In the genomic region with DNA sequence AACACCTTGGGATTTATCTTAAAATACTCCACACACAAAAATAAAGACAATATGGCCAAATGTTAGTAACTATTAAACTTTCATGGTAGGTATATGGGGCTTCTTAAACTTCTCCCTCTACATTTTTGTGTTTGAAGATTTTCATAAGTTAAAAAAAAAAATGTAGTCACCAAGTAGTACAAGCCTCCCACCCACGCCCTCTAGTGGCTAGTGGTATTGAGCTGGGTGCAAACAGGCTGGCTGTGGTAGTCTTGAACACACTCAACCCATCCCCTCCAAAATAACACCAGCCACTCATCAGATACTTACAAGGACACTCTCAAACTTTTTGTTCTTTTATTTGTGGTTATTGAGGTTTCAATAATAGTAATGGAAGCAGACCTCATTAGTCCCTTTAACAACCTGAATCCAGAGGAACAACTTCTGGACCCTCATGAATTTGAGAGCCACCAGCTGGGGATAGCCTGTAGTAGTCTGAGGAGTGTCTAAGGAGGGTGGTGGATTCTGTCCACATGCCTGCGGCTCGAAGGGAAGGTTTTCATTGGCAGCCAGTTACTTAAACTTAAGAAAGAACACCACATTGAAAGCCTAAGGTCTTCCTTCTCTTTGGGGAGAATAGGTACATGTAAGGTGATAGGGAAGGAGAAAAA, we compare ENCODE assay signal across 8 cellular contexts. TPM values are rescaled to one million over a fixed set of nuclear protein-coding genes. Genes with fewer than 3 reads are reported as not detected.
A peak's percentile ranks its signal among the peaks of the same experiment; 100 is the strongest.
DNase-seq lines count a peak whose midpoint lies in the region; ATAC-seq and TF ChIP-seq lines count a peak whose summit lies in the region.

No MANE protein-coding gene starts in this region.

- peaks cover 3% of the 10 kb centered on the region for H3K4me1 ChIP-seq in CD4-positive, CD25-positive, alpha-beta regulatory T cell (ENCODE audit: control insufficient read depth, insufficient read depth, low read length, poor library complexity, severe bottlenecking)

- peaks cover 44% of the 10 kb centered on the region for H3K27me3 Mint-ChIP-seq in CD4-positive, CD25-positive, alpha-beta regulatory T cell

- H3K27ac Mint-ChIP-seq in CD4-positive, CD25-positive, alpha-beta regulatory T cell, result no peak overlapping the region

- peaks cover 0 to 12% (median 5%) of the 10 kb centered on the region in 4 donors for H3K4me1 Mint-ChIP-seq in CD4-positive, CD25-positive, alpha-beta regulatory T cell

- H3K4me3 Mint-ChIP-seq in CD4-positive, CD25-positive, alpha-beta regulatory T cell, result no peak overlapping the region

- intact Hi-C loops in cardiac septum (cut with DNase I), result loop anchor here (2.0 kb wide), 1 partner anchor 38 kb away; no protein-coding TSS in a partner anchor

- H3K4me3 ChIP-seq in CD4-positive, CD25-positive, alpha-beta regulatory T cell (ENCODE audit: low read depth, low read length), result no peak overlapping the region

- H3K27me3 ChIP-seq in CD4-positive, CD25-positive, alpha-beta regulatory T cell (ENCODE audit: control insufficient read depth, insufficient read depth, low read length), result no peaks in the 10 kb centered on the region

- TF ChIP-seq CTCF in GM20000 (IDR thresholded peaks at IDR 0.05; ENCODE audit: extremely low read depth, missing control alignments) (peak; percentile 91), LNCAP (IDR thresholded peaks at IDR 0.05) (peak; percentile 99)

- no peak overlapping the region for H3K27ac ChIP-seq in CD4-positive, CD25-positive, alpha-beta regulatory T cell (ENCODE audit: insufficient read depth, low read length, poor library complexity, severe bottlenecking)

- peak; percentile 77 to 82 for ATAC-seq in CD4-positive, CD25-positive, alpha-beta regulatory T cell (ENCODE audit: low read depth in 2 of 2)
- no peak for ATAC-seq in HG02870 (IDR thresholded peaks at IDR 0.05; ENCODE audit: unreplicated experiment)

- no peaks in the 10 kb centered on the region for H3K36me3 Mint-ChIP-seq in CD4-positive, CD25-positive, alpha-beta regulatory T cell

- peak; percentile 60 to 82 (median 77) for DNase-seq in CD4-positive, CD25-positive, alpha-beta regulatory T cell
- peak; percentile 87 for DNase-seq in GM20000 (ENCODE audit: low spot score)
- peak; percentile 57 for DNase-seq in SK-N-DZ (ENCODE audit: low spot score)
- peak in 3 of 4 experiments; percentile 34 to 69 (median 57) for DNase-seq in activated naive CD4-positive, alpha-beta T cell (lab: John Stamatoyannopoulos, UW)
- peak; percentile 77 for DNase-seq in cardiac septum (ENCODE audit: low spot score)
- DNase-seq in renal cortical epithelial cell (ENCODE audit: low read depth), result peak; percentile 54

- H3K36me3 ChIP-seq in CD4-positive, CD25-positive, alpha-beta regulatory T cell (ENCODE audit: control insufficient read depth, insufficient read depth, low read length), result no peaks in the 10 kb centered on the region

- H3K9me3 Mint-ChIP-seq in CD4-positive, CD25-positive, alpha-beta regulatory T cell, result no peaks in the 10 kb centered on the region

- no peaks in the 10 kb centered on the region for H3K9me3 ChIP-seq in CD4-positive, CD25-positive, alpha-beta regulatory T cell (ENCODE audit: control insufficient read depth in 2 of 2, low read length in 2 of 2)

RNA-seq across cellular contexts. Expression of a gene that starts 15.6 kb away (rescaled TPM):
- not detected for total RNA-seq in CD4-positive, CD25-positive, alpha-beta regulatory T cell
- not detected for polyA plus RNA-seq in CD4-positive, CD25-positive, alpha-beta regulatory T cell
- 0.03 and 0.13 TPM in 2 replicates for polyA plus RNA-seq in SK-N-DZ (2014; cell fraction: cytosol; rRNA removed)
- polyA plus RNA-seq in SK-N-DZ (2014; cell fraction: nucleus; rRNA removed), result not detected in 2 replicates
- not detected for total RNA-seq in cardiac septum
- total RNA-seq in renal cortical epithelial cell, result not detected in 2 replicates
